In genomic region chr13:94776300-94776699, GRCh38 we compare ENCODE assay signal across 2 cellular contexts.
TF ChIP-seq lines count a peak whose summit lies in the region.

No MANE protein-coding gene starts in this region.

TF ChIP-seq in GM23338, 12 proteins besides CTCF, POLR2A, EP300 and RAD21:
- TF ChIP-seq REST (IDR thresholded peaks at IDR 0.05; ENCODE audit: unreplicated experiment) (no peak), CREB1 (CRISPR knock-in tag; IDR thresholded peaks at IDR 0.05; ENCODE audit: low read depth) (no peak), ZNF331 (CRISPR knock-in tag; IDR thresholded peaks at IDR 0.05; ENCODE audit: low read depth) (no peak)

TF ChIP-seq in K562, 482 proteins besides CTCF, POLR2A, EP300 and RAD21:
- TF ChIP-seq TSC22D4 (tag; IDR thresholded peaks at IDR 0.05) = no peak
